ENCODE assay signal across 14 cellular contexts in the genomic region with DNA sequence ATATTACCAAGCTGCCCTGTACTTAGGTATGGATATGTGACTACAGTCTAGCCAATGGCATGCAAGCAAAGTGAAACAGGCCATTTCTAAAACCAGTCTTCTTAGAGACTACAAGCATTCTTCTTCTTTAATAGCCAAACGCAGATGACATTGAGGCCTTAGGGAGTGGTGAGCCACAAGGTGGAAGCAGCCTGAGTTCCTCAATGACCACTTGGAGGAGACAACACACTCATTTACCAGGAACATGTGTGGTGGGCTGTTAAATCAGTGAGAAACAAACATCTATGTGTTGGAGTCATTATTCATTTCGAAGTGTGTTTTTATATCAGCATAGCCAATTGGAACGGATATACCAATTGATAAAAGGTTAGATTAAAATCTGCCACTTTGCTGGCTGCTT.
DNase-seq lines count a peak whose midpoint lies in the region; FAIRE-seq and TF ChIP-seq lines count a peak whose summit lies in the region.
"Had no signal": no experiment of that assay in that cellular context is flagged by ENCODE, and none has a peak within 500 bp of the region (broad histone marks: within the 10 kb centered on the region; RNA-seq: fewer than 3 reads in every experiment).

No MANE protein-coding gene starts in this region.

- H3K27ac Mint-ChIP-seq in type B pancreatic cell (no peak overlapping the region), nephron progenitor cell (no peak overlapping the region)
- H3K27ac Mint-ChIP-seq in activated T-helper 1 cell treated with anti-CD3 and anti-CD28 coated beads, Interleukin-12 subunit alpha, Interleukin-12 subunit beta, Interleukin-2, Interleukin-4 antibody, amounts not matched to agents 30 ng/mL and 10 ng/mL and 1 ng/mL, durations not matched to agents 14 hours and 24 hours and 36 hours, result no peak overlapping the region
- H3K27ac Mint-ChIP-seq: activated naive CD8-positive, alpha-beta T cell treated with anti-CD3 and anti-CD28 coated beads, Interleukin-2, amount 10 ng/mL, durations not matched to agents 7 days and 5 days; dendritic cell treated with granulocyte-macrophage colony-stimulating factor and Interleukin-4, amounts not matched to agents 40 ng/mL and 50 ng/mL, for 4 days; T-helper 2 cell treated with Interferon-gamma antibody and Interleukin-4, amounts not matched to agents 5 μg/mL and 100 μg/mL, for 36 hours had no signal

- intact Hi-C loops in activated T-helper 1 cell treated with anti-CD3 and anti-CD28 coated beads, Interleukin-12 subunit alpha, Interleukin-12 subunit beta, Interleukin-2, Interleukin-4 antibody, amounts not matched to agents 30 ng/mL and 10 ng/mL and 1 ng/mL, durations not matched to agents 14 hours and 24 hours and 36 hours (cut with micrococcal nuclease), result no loop called here

- no peak overlapping the region for H3K4me3 ChIP-seq in epithelial cell of proximal tubule (ENCODE audit: low read depth, low read length)
- H3K4me3 ChIP-seq: gastrocnemius medialis had no signal

- H3K27me3 Mint-ChIP-seq in type B pancreatic cell (no peaks in the 10 kb centered on the region), nephron progenitor cell (ENCODE audit: low read depth, poor library complexity) (peaks cover under 1% of the 10 kb centered on the region)
- no peaks in the 10 kb centered on the region for H3K27me3 Mint-ChIP-seq in activated T-helper 1 cell treated with anti-CD3 and anti-CD28 coated beads, Interleukin-12 subunit alpha, Interleukin-12 subunit beta, Interleukin-2, Interleukin-4 antibody, amounts not matched to agents 30 ng/mL and 10 ng/mL and 1 ng/mL, durations not matched to agents 14 hours and 24 hours and 36 hours (ENCODE audit: insufficient read depth)
- H3K27me3 Mint-ChIP-seq: activated naive CD8-positive, alpha-beta T cell treated with anti-CD3 and anti-CD28 coated beads, Interleukin-2, amount 10 ng/mL, durations not matched to agents 7 days and 5 days; dendritic cell treated with granulocyte-macrophage colony-stimulating factor and Interleukin-4, amounts not matched to agents 40 ng/mL and 50 ng/mL, for 4 days had no signal

- H3K4me1 Mint-ChIP-seq in type B pancreatic cell (ENCODE audit: unreplicated experiment), result peaks cover 6% of the 10 kb centered on the region
- H3K4me1 Mint-ChIP-seq in nephron progenitor cell, result no peaks in the 10 kb centered on the region
- H3K4me1 Mint-ChIP-seq in activated T-helper 1 cell treated with anti-CD3 and anti-CD28 coated beads, Interleukin-12 subunit alpha, Interleukin-12 subunit beta, Interleukin-2, Interleukin-4 antibody, amounts not matched to agents 30 ng/mL and 10 ng/mL and 1 ng/mL, durations not matched to agents 14 hours and 24 hours and 36 hours (ENCODE audit: low read depth), result no peaks in the 10 kb centered on the region
- H3K4me1 Mint-ChIP-seq: activated naive CD8-positive, alpha-beta T cell treated with anti-CD3 and anti-CD28 coated beads, Interleukin-2, amount 10 ng/mL, durations not matched to agents 7 days and 5 days had no signal

- H3K9me3 Mint-ChIP-seq in type B pancreatic cell (no peaks in the 10 kb centered on the region), nephron progenitor cell (no peaks in the 10 kb centered on the region)
- no peaks in the 10 kb centered on the region for H3K9me3 Mint-ChIP-seq in activated T-helper 1 cell treated with anti-CD3 and anti-CD28 coated beads, Interleukin-12 subunit alpha, Interleukin-12 subunit beta, Interleukin-2, Interleukin-4 antibody, amounts not matched to agents 30 ng/mL and 10 ng/mL and 1 ng/mL, durations not matched to agents 14 hours and 24 hours and 36 hours
- H3K9me3 Mint-ChIP-seq: dendritic cell treated with granulocyte-macrophage colony-stimulating factor and Interleukin-4, amounts not matched to agents 40 ng/mL and 50 ng/mL, for 4 days; T-helper 2 cell treated with Interferon-gamma antibody and Interleukin-4, amounts not matched to agents 5 μg/mL and 100 μg/mL, for 36 hours had no signal

- FAIRE-seq in RCC 7860 (lab: Jason Lieb, UNC), result no peak

- no peak overlapping the region for H3K4me3 Mint-ChIP-seq in type B pancreatic cell
- H3K4me3 Mint-ChIP-seq in nephron progenitor cell, result no peak overlapping the region
- no peak overlapping the region for H3K4me3 Mint-ChIP-seq in activated T-helper 1 cell treated with anti-CD3 and anti-CD28 coated beads, Interleukin-12 subunit alpha, Interleukin-12 subunit beta, Interleukin-2, Interleukin-4 antibody, amounts not matched to agents 30 ng/mL and 10 ng/mL and 1 ng/mL, durations not matched to agents 14 hours and 24 hours and 36 hours
- H3K4me3 Mint-ChIP-seq: activated naive CD8-positive, alpha-beta T cell treated with anti-CD3 and anti-CD28 coated beads, Interleukin-2, amount 10 ng/mL, durations not matched to agents 7 days and 5 days; dendritic cell treated with granulocyte-macrophage colony-stimulating factor and Interleukin-4, amounts not matched to agents 40 ng/mL and 50 ng/mL, for 4 days; T-helper 2 cell treated with Interferon-gamma antibody and Interleukin-4, amounts not matched to agents 5 μg/mL and 100 μg/mL, for 36 hours had no signal

- DNase-seq in SKM-1 treated with dmso at 0.1 percent for 144 hours (lab: John Stamatoyannopoulos, UW; ENCODE audit: unreplicated experiment) (peak; percentile 22), SKM-1 (lab: John Stamatoyannopoulos, UW; ENCODE audit: unreplicated experiment) (no peak), NCI-H69 (lab: John Stamatoyannopoulos, UW) (peak; percentile 43), epithelial cell of proximal tubule (ENCODE audit: low read depth) (no peak), type B pancreatic cell (ENCODE audit: extremely low spot score, unreplicated experiment) (no peak), nephron progenitor cell (no peak), RCC 7860 (ENCODE audit: low spot score) (no peak)
- DNase-seq in activated T-helper 1 cell treated with anti-CD3 and anti-CD28 coated beads, Interleukin-12 subunit alpha, Interleukin-12 subunit beta, Interleukin-2, Interleukin-4 antibody, amounts not matched to agents 30 ng/mL and 10 ng/mL and 1 ng/mL, durations not matched to agents 14 hours and 24 hours and 36 hours (ENCODE audit: low spot score), result no peak
- DNase-seq: activated naive CD8-positive, alpha-beta T cell treated with anti-CD3 and anti-CD28 coated beads, Interleukin-2, amount 10 ng/mL, durations not matched to agents 7 days and 5 days; gastrocnemius medialis; GDM1; NCI-H1694 had no signal

- no peaks in the 10 kb centered on the region for H3K36me3 Mint-ChIP-seq in type B pancreatic cell
- H3K36me3 Mint-ChIP-seq in nephron progenitor cell (ENCODE audit: low read depth), result no peaks in the 10 kb centered on the region
- no peaks in the 10 kb centered on the region for H3K36me3 Mint-ChIP-seq in activated T-helper 1 cell treated with anti-CD3 and anti-CD28 coated beads, Interleukin-12 subunit alpha, Interleukin-12 subunit beta, Interleukin-2, Interleukin-4 antibody, amounts not matched to agents 30 ng/mL and 10 ng/mL and 1 ng/mL, durations not matched to agents 14 hours and 24 hours and 36 hours (ENCODE audit: low read depth)
- H3K36me3 Mint-ChIP-seq: activated naive CD8-positive, alpha-beta T cell treated with anti-CD3 and anti-CD28 coated beads, Interleukin-2, amount 10 ng/mL, durations not matched to agents 7 days and 5 days had no signal

- TF ChIP-seq CTCF in epithelial cell of proximal tubule (conservative IDR thresholded peaks at IDR 0.05; ENCODE audit: low read depth, low read length), result peak; percentile 42
- peak; percentile 32 for TF ChIP-seq CTCF in type B pancreatic cell (conservative IDR thresholded peaks at IDR 0.05)
- no peak for TF ChIP-seq CTCF in nephron progenitor cell (IDR thresholded peaks at IDR 0.05)

Comparison
In these comparisons a context has a peak if more than half of its experiments do, and no peak if none do; other contexts are left out.
1. DNase-seq: peak in SKM-1 treated with dmso at 0.1 percent for 144 hours (single experiment) and NCI-H69 (single experiment); none in SKM-1 (single experiment), epithelial cell of proximal tubule (single experiment), type B pancreatic cell (single experiment), nephron progenitor cell (single experiment), activated T-helper 1 cell treated with anti-CD3 and anti-CD28 coated beads, Interleukin-12 subunit alpha, Interleukin-12 subunit beta, Interleukin-2, Interleukin-4 antibody, amounts not matched to agents 30 ng/mL and 10 ng/mL and 1 ng/mL, durations not matched to agents 14 hours and 24 hours and 36 hours (single experiment) and RCC 7860 (single experiment).